8 cellular contexts compared by ENCODE assay signal in the genomic region with DNA sequence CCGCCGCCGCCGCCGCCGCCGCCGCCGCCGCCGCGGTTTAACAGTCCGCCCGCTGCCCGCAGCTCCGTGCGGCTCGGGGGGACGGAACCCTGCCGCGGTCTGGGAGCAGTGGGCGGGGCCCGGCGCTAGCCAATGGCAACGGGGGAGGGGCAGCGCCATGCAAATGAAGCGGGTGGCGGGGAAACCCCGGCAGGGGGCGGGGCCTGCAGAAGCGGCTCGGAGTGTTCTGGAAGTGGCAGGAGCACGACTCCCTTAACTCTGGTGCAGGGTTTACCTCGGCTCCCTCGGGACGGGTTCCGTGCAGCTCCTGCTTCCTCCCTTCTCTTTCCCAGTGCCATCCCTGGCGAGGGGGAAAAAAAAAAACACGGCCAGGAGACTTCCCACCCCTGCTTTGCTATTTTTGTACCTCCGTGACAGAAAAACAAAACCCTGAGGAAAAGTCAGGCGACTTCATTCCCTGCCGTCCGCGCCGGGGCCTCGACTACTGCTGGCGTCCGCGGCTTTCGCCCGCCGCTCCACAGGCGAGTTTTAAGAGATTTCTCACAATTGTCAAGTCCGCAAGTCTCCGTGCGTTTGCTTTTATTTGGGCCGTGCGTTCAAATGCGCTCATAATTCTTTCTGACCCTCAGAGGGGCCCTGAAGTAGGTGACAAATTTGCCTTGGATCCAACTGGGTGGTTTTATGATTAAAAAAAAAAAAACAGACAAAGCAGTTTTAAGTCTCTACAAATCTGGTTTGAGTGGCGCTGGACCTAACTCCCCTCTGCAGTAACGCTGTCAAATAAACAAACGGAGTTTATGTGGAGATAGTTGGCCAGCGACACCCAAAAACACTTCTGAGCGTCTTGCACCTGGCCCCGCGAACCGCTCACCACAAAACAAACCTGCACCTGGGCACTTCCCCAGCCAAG. TPM values are rescaled to one million over a fixed set of nuclear protein-coding genes. Genes with fewer than 3 reads are reported as not detected.
A peak's percentile ranks its signal among the peaks of the same experiment; 100 is the strongest.
DNase-seq lines count a peak whose midpoint lies in the region; ATAC-seq and TF ChIP-seq lines count a peak whose summit lies in the region.

A gene with protein sequence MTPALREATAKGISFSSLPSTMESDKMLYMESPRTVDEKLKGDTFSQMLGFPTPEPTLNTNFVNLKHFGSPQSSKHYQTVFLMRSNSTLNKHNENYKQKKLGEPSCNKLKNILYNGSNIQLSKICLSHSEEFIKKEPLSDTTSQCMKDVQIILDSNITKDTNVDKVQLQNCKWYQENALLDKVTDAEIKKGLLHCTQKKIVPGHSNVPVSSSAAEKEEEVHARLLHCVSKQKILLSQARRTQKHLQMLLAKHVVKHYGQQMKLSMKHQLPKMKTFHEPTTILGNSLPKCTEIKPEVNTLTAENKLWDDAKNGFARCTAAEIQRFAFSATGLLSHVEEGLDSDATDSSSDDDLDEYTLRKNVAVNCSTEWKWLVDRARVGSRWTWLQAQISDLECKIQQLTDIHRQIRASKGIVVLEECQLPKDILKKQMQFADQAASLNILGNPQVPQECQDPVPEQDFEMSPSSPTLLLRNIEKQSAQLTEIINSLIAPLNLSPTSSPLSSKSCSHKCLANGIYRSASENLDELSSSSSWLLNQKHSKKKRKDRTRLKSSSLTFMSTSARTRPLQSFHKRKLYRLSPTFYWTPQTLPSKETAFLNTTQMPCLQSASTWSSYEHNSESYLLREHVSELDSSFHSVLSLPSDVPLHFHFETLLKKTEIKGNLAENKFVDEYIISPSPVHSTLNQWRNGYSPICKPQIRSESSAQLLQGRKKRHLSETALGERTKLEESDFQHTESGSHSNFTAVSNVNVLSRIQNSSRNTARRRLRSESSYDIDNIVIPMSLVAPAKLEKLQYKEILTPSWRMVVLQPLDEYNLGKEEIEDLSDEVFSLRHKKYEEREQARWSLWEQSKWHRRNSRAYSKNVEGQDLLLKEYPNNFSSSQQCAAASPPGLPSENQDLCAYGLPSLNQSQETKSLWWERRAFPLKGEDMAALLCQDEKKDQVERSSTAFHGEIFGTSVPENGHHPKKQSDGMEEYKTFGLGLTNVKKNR (minus strand): TSS at position 101 of the 910 bp plus-strand sequence. CDS start 16,827 bp downstream, outside the sequence.

- no peak for TF ChIP-seq CTCF in kidney epithelial cell (IDR thresholded peaks at IDR 0.05; ENCODE audit: insufficient read depth, low read length, poor library complexity, severe bottlenecking)

- peak; percentile 86 for TF ChIP-seq POLR2A in GM19099 (IDR thresholded peaks at IDR 0.05; ENCODE audit: extremely low read depth, insufficient read length, low read depth)

- no peaks in the 10 kb centered on the region for H3K36me3 ChIP-seq in kidney epithelial cell (ENCODE audit: control insufficient read depth, insufficient read depth, low read length)

- peak; percentile 97 for DNase-seq in AG20443 (ENCODE audit: low spot score)
- DNase-seq in NCI-H446 treated with DMSO at 0.1 percent for 48 hours (lab: John Stamatoyannopoulos, UW), result peak; percentile 94
- peak; percentile 93 for DNase-seq in activated CD4-positive, alpha-beta T cell treated with anti-CD3 and anti-CD28 coated beads for 1 hour
- DNase-seq in cerebellum (ENCODE audit: low spot score), result peak; percentile 96
- peak; percentile 80 for DNase-seq in kidney epithelial cell (ENCODE audit: low read depth)
- peak; percentile 97 for DNase-seq in stimulated activated CD4-positive, alpha-beta T cell treated with anti-CD3 and anti-CD28 coated beads, Interleukin-15, amount 100 ng/mL, for 24 hours

- peak within 1 kb of the TSS; percentile 99 for H3K4me3 ChIP-seq in kidney epithelial cell (ENCODE audit: low read depth, low read length)

- peak; percentile 39 for ATAC-seq in HG03378 (IDR thresholded peaks at IDR 0.05; ENCODE audit: unreplicated experiment)

- no peaks in the 10 kb centered on the region for H3K27me3 ChIP-seq in kidney epithelial cell (ENCODE audit: control insufficient read depth, insufficient read depth, low read length)

RNA-seq across cellular contexts. Expression of the gene that starts here (rescaled TPM):
- total RNA-seq in cerebellum (87.2 TPM), kidney epithelial cell (11.2 and 11.5 TPM in 2 replicates)

Comparison
In these comparisons a context has a peak if more than half of its experiments do, and no peak if none do; other contexts are left out.
1. Peak in every context shown above with its lines: DNase-seq, ATAC-seq and H3K4me3 ChIP-seq.